ENCODE assay signal across 8 cellular contexts in the genomic region with DNA sequence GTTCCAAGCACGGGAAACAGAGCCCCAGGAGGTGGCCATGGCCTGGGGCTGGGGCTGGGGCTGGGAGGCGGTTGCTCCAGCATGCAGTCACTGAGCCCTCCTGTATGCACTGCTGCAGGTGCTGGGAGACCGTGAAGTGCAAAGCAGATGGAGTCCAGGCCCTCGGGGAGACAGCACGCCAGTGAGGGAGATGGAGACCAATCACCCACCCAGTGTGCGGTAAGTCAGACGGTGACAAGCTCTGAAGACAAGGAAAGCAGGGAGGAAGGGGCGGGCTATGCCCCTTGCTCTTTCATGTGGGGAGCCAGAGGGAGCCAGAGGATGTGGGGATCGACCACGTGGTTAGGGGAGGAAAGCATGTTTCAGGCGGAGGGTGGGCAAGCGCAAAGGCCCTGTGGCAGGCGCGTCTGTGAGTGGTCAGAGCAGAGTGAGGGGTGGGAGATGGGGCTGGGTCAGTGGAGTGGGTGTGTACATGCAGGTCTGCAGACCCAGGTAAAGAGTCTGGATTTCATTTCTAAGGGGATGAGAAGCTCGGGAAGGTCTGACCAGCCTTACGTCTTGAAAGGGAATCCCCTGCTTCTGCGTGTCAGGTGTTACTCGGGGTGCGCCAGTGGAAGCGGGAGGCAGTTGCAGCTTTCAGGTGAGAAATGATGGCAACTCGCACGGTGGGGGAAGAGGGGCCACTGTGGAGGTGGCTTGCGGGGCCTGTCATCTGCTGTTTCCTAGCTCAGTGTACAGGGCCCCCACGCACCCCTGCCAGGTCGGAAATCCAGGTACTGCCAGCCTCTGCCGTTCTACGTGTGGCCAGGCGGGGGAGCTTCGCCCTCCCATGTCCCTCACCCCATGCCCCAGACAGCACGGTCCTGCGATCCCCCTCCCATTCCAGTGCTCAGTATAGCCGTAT. TPM values are rescaled to one million over a fixed set of nuclear protein-coding genes. Genes with fewer than 3 reads are reported as not detected.
A peak's percentile ranks its signal among the peaks of the same experiment; 100 is the strongest.
DNase-seq lines count a peak whose midpoint lies in the region; ATAC-seq, FAIRE-seq and TF ChIP-seq lines count a peak whose summit lies in the region.

No MANE protein-coding gene starts in this region.

- H3K4me3 ChIP-seq in endothelial cell of umbilical vein (replicated peaks in 1 of 3; ENCODE audit: insufficient read depth in 1 of 3, low read depth in 1 of 3, low read length in 3 of 3) = no peak overlapping the region
- H3K4me3 ChIP-seq in pancreas = no peak overlapping the region

- no TSS peak for BruUV-seq in endothelial cell of umbilical vein (replicated peaks; lab: Mats Ljungman, UMichigan)

- peak; percentile 86 to 95 (median 92) for ATAC-seq in pancreas
- no peak for ATAC-seq in GM18868 (IDR thresholded peaks at IDR 0.05; ENCODE audit: unreplicated experiment)
- no peak for ATAC-seq in GM19035 (IDR thresholded peaks at IDR 0.05; ENCODE audit: unreplicated experiment)

- H3K4me1 ChIP-seq in endothelial cell of umbilical vein (ENCODE audit: control insufficient read depth, extremely low read depth, insufficient read depth, low read length) (no peaks in the 10 kb centered on the region), pancreas (no peaks in the 10 kb centered on the region)

- H3K9me3 Mint-ChIP-seq in T-helper 2 cell treated with Interferon-gamma antibody and Interleukin-4, amounts not matched to agents 5 μg/mL and 100 μg/mL, for 36 hours = no peaks in the 10 kb centered on the region

- H3K27me3 ChIP-seq in endothelial cell of umbilical vein (ENCODE audit: control insufficient read depth in 2 of 2, insufficient read depth in 2 of 2, low read length in 2 of 2) (no peaks in the 10 kb centered on the region), pancreas (no peaks in the 10 kb centered on the region)

- H3K36me3 ChIP-seq in endothelial cell of umbilical vein (ENCODE audit: control insufficient read depth in 2 of 2, extremely low read depth in 1 of 2, insufficient read depth in 2 of 2, low read length in 2 of 2) (no peaks in the 10 kb centered on the region), pancreas (no peaks in the 10 kb centered on the region)

- H3K4me3 Mint-ChIP-seq in T-helper 2 cell treated with Interferon-gamma antibody and Interleukin-4, amounts not matched to agents 5 μg/mL and 100 μg/mL, for 36 hours = peak overlapping the region; percentile 60

- peak; percentile 50 to 65 for TF ChIP-seq CTCF in endothelial cell of umbilical vein (IDR thresholded peaks at IDR 0.05; ENCODE audit: extremely low read depth in 1 of 2, insufficient read depth in 1 of 2, low read depth in 1 of 2, low read length in 2 of 2)
- peak; percentile 50 to 60 (median 54) for TF ChIP-seq CTCF in pancreas (IDR thresholded peaks at IDR 0.05)

- peak overlapping the region; percentile 83 for H3K27ac Mint-ChIP-seq in T-helper 2 cell treated with Interferon-gamma antibody and Interleukin-4, amounts not matched to agents 5 μg/mL and 100 μg/mL, for 36 hours

- intact Hi-C loops in endothelial cell of umbilical vein (cut with micrococcal nuclease) = loop anchor here (1.0 to 5.0 kb wide), 4 partner anchors 160 to 525 kb away; partner anchors contain the start of gene HPCAL1
- intact Hi-C loops in pancreas (cut with DNase I) = loop anchor here in 1 of 3 donors (5.0 kb wide), 1 partner anchor 295 kb away; no protein-coding TSS in a partner anchor

- H3K4me1 Mint-ChIP-seq in T-helper 2 cell treated with Interferon-gamma antibody and Interleukin-4, amounts not matched to agents 5 μg/mL and 100 μg/mL, for 36 hours (ENCODE audit: low read depth) = peaks cover 25% of the 10 kb centered on the region

- H3K9ac ChIP-seq in endothelial cell of umbilical vein (replicated peaks; ENCODE audit: extremely low read depth, insufficient read depth, low read length) = no peak overlapping the region

- CTCF ChIA-PET in endothelial cell of umbilical vein (lab: Charles Lee) = interaction anchor here (0.7 to 6.9 kb wide), 14 partner anchors 11 to 293 kb away, joined by 3 to 79 read pairs (median 4); partner anchors contain the start of gene HPCAL1

- no peaks in the 10 kb centered on the region for H4K20me1 ChIP-seq in endothelial cell of umbilical vein (replicated peaks; ENCODE audit: control insufficient read depth, extremely low read depth, insufficient read depth, low read length)

- no peaks in the 10 kb centered on the region for H3K27me3 Mint-ChIP-seq in T-helper 2 cell treated with Interferon-gamma antibody and Interleukin-4, amounts not matched to agents 5 μg/mL and 100 μg/mL, for 36 hours (ENCODE audit: low read depth)

- WGBS in pancreas, 2 donors = 60 to 67% methylated on average over 28 to 32 of the region's 32 CpGs

- H3K9me3 ChIP-seq in endothelial cell of umbilical vein (replicated peaks; ENCODE audit: control insufficient read depth, insufficient read depth, low read length) = no peaks in the 10 kb centered on the region
- H3K9me3 ChIP-seq in pancreas = no peaks in the 10 kb centered on the region

- DNase-seq in activated T-cell treated with anti-CD3 and anti-CD28 coated beads, Interleukin-2, amount 50 U/mL, for 1 hour = peak; percentile 35
- DNase-seq in activated T-cell treated with anti-CD3 and anti-CD28 coated beads for 4 hours = no peak
- DNase-seq in T-helper 2 cell treated with Interferon-gamma antibody and Interleukin-4, amounts not matched to agents 5 μg/mL and 100 μg/mL, for 36 hours (ENCODE audit: low spot score) = no peak
- no peak for DNase-seq in endothelial cell of umbilical vein (ENCODE audit: low read depth, low spot score)
- DNase-seq in pancreas = peak in 5 of 6 donors; percentile 21 to 85 (median 60)
- DNase-seq in activated CD8-positive, alpha-beta memory T cell treated with anti-CD3 and anti-CD28 coated beads for 24 hours = no peak

- H3K9me1 ChIP-seq in endothelial cell of umbilical vein (replicated peaks; ENCODE audit: control insufficient read depth, extremely low read depth, insufficient read depth, low read length) = no peaks in the 10 kb centered on the region

- peaks cover 51% of the 10 kb centered on the region for H3K36me3 Mint-ChIP-seq in T-helper 2 cell treated with Interferon-gamma antibody and Interleukin-4, amounts not matched to agents 5 μg/mL and 100 μg/mL, for 36 hours (ENCODE audit: low read depth)

- FAIRE-seq in endothelial cell of umbilical vein (lab: Jason Lieb, UNC) = peak; percentile 70
- no peak for FAIRE-seq in pancreas (lab: Jason Lieb, UNC)

- H3K4me2 ChIP-seq in endothelial cell of umbilical vein (ENCODE audit: insufficient read depth, low read length) = no peak overlapping the region

- POLR2A ChIA-PET in endothelial cell of umbilical vein (lab: Charles Lee) = no interaction called here

- no peaks in the 10 kb centered on the region for H3K79me2 ChIP-seq in endothelial cell of umbilical vein (ENCODE audit: control insufficient read depth, insufficient read depth, low read length)

- dilution Hi-C loops in endothelial cell of umbilical vein (cut with MboI; ENCODE audit: extremely low pct_ligation_motif_present, low sequenced_read_pairs) = no loop called here

- no peak overlapping the region for H2AFZ ChIP-seq in endothelial cell of umbilical vein (ENCODE audit: low read depth, low read length)

- H3K27ac ChIP-seq in endothelial cell of umbilical vein (ENCODE audit: insufficient read depth, low read depth, low read length) = no peak overlapping the region
- H3K27ac ChIP-seq in pancreas = no peak overlapping the region

- no peak for TF ChIP-seq POLR2A in endothelial cell of umbilical vein (IDR thresholded peaks at IDR 0.05; ENCODE audit: low read depth, low read length)

TF ChIP-seq in endothelial cell of umbilical vein, 7 proteins besides CTCF, POLR2A, EP300 and RAD21:
- no peak for TF ChIP-seq FOS (IDR thresholded peaks at IDR 0.05; ENCODE audit: borderline replicate concordance, insufficient read depth, low read length)
- TF ChIP-seq GATA2 (IDR thresholded peaks at IDR 0.05; ENCODE audit: insufficient read depth, insufficient read length, low read depth, low read length) = no peak
- TF ChIP-seq MYC (IDR thresholded peaks at IDR 0.05; ENCODE audit: low read depth, low read length) = no peak
- TF ChIP-seq, protein P1, sequence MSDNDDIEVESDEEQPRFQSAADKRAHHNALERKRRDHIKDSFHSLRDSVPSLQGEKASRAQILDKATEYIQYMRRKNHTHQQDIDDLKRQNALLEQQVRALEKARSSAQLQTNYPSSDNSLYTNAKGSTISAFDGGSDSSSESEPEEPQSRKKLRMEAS (IDR thresholded peaks at IDR 0.05; ENCODE audit: insufficient read depth, insufficient read length) = no peak
- no peak for TF ChIP-seq POLR2AphosphoS5 (IDR thresholded peaks at IDR 0.05; ENCODE audit: insufficient read depth, low read depth, low read length)
- TF ChIP-seq JUN (IDR thresholded peaks at IDR 0.05; ENCODE audit: borderline replicate concordance, insufficient read depth, insufficient read length, low read depth) = no peak
- TF ChIP-seq EZH2 (IDR thresholded peaks at IDR 0.05; ENCODE audit: borderline replicate concordance, low read depth, low read length, severe bottlenecking) = no peak

RNA-seq across cellular contexts. Expression of gene RRM2, which starts 19.4 kb away (rescaled TPM):
- total RNA-seq in endothelial cell of umbilical vein (220 and 246 TPM in 2 replicates), pancreas (1 to 10 TPM in 4 of 6 donors, under 1 TPM in 2; 0.24 to 3.0 (median 2.1) TPM)
- polyA plus RNA-seq in endothelial cell of umbilical vein (40.9 and 58.0 TPM in 2 replicates), pancreas (under 1 TPM; 0.16 to 0.27 TPM)
- polyA plus RNA-seq in endothelial cell of umbilical vein (2011; cell fraction: cytosol; rRNA removed) = 64.3 and 82.1 TPM in 2 replicates
- polyA plus RNA-seq in endothelial cell of umbilical vein (2011; cell fraction: nucleus; rRNA removed) = 66.4 and 74.8 TPM in 2 replicates
- 94.1 and 188 TPM in 2 replicates for polyA plus RNA-seq in endothelial cell of umbilical vein (2012)
- 65.3 and 69.9 TPM in 2 replicates for polyA minus RNA-seq in endothelial cell of umbilical vein
- polyA minus RNA-seq in endothelial cell of umbilical vein (2011; cell fraction: cytosol; rRNA and poly(A)+ RNA removed) = 124 TPM
- polyA minus RNA-seq in endothelial cell of umbilical vein (2011; cell fraction: nucleus; rRNA and poly(A)+ RNA removed) = 65.7 and 66.2 TPM in 2 replicates

Comparison
In these comparisons a context has a peak if more than half of its experiments do, and no peak if none do; other contexts are left out.
1. DNase-seq: peak in activated T-cell treated with anti-CD3 and anti-CD28 coated beads, Interleukin-2, amount 50 U/mL, for 1 hour (single experiment) and pancreas (5 of 6); none in activated T-cell treated with anti-CD3 and anti-CD28 coated beads for 4 hours (single experiment), T-helper 2 cell treated with Interferon-gamma antibody and Interleukin-4, amounts not matched to agents 5 μg/mL and 100 μg/mL, for 36 hours (single experiment), endothelial cell of umbilical vein (single experiment) and activated CD8-positive, alpha-beta memory T cell treated with anti-CD3 and anti-CD28 coated beads for 24 hours (single experiment).
2. ATAC-seq: peak in pancreas (4 of 4); none in GM18868 (single experiment) and GM19035 (single experiment).
3. RNA of gene RRM2, which starts 19.4 kb away (total RNA-seq): 220 to 246 TPM in endothelial cell of umbilical vein; 0.24 to 3.0 TPM in pancreas; every median in the first group is over 10 times any median in the second.